Comparison of ENCODE assay signal across 19 cellular contexts in genomic region chrX:47186096-47186740, GRCh38. TPM values are rescaled to one million over a fixed set of nuclear protein-coding genes. Genes with fewer than 3 reads are reported as not detected.
DNase-seq lines count a peak whose midpoint lies in the region; ATAC-seq, FAIRE-seq and TF ChIP-seq lines count a peak whose summit lies in the region.
"Had no signal": no experiment of that assay in that cellular context is flagged by ENCODE, and none has a peak within 500 bp of the region (broad histone marks: within the 10 kb centered on the region; RNA-seq: fewer than 3 reads in every experiment).

No MANE protein-coding gene starts in this region.

- POLR2A ChIA-PET in MCF 10A (lab: Yijun Ruan, JAX) = no interaction called here
- POLR2A ChIA-PET in Panc1 (lab: Charles Lee) = no interaction called here

- H3K36me3 Mint-ChIP-seq in MCF 10A (ENCODE audit: insufficient read depth, unreplicated experiment) = peaks cover 37% of the 10 kb centered on the region

- DNase-seq in MCF 10A (ENCODE audit: unreplicated experiment) = no peak
- no peak for DNase-seq in breast epithelium (ENCODE audit: low spot score in 2 of 2)
- DNase-seq in Panc1 (ENCODE audit: low read depth, low spot score) = no peak
- peak; percentile 72 for DNase-seq in kidney
- DNase-seq in aorta = peak; percentile 29 to 58
- DNase-seq in cerebellum (ENCODE audit: low spot score) = no peak
- DNase-seq in T-helper 9 cell = no peak
- DNase-seq: CD4-positive, alpha-beta T cell; GOT3; NCI-H1105 treated with DMSO at 0.1 percent for 48 hours; NCI-H1694 treated with DMSO at 0.1 percent for 48 hours; NCI-H2107; NCI-H510A treated with DMSO at 0.1 percent for 48 hours; NCI-H774; OCI-M1; SJCRH30 had no signal

- no peak for FAIRE-seq in kidney (lab: Jason Lieb, UNC)
- FAIRE-seq: A204.1, D721Med had no signal

- H3K36me3 ChIP-seq in breast epithelium (no peaks in the 10 kb centered on the region), Panc1 (ENCODE audit: control insufficient read depth, insufficient read depth, low read length) (peaks cover 3% of the 10 kb centered on the region; the same call in 1 of the 2 replicates), kidney (ENCODE audit: control insufficient read depth in 1 of 2, insufficient read depth in 2 of 2, low read length in 2 of 2) (peaks cover 0 to 4% of the 10 kb centered on the region in 2 donors), aorta (ENCODE audit: control insufficient read depth in 1 of 2, insufficient read depth in 2 of 2, low read length in 1 of 2) (peaks cover 0 to 11% of the 10 kb centered on the region in 2 donors)
- H3K36me3 ChIP-seq: SJCRH30 had no signal

- H3K9me3 Mint-ChIP-seq in MCF 10A (ENCODE audit: unreplicated experiment) = no peaks in the 10 kb centered on the region
- H3K9me3 Mint-ChIP-seq: CD4-positive, alpha-beta T cell had no signal

- H3K27ac ChIP-seq in breast epithelium (no peak overlapping the region), Panc1 (ENCODE audit: low read length) (no peak overlapping the region), kidney (ENCODE audit: low read depth in 2 of 2, low read length in 2 of 2) (no peak overlapping the region), aorta (ENCODE audit: low read depth in 1 of 2, low read length in 2 of 2) (no peak overlapping the region)
- H3K27ac ChIP-seq: SJCRH30 had no signal

- H3K27me3 Mint-ChIP-seq in MCF 10A (ENCODE audit: insufficient read depth, unreplicated experiment) = peaks cover 58% of the 10 kb centered on the region
- H3K27me3 Mint-ChIP-seq: CD4-positive, alpha-beta T cell had no signal

- H3K4me3 ChIP-seq in breast epithelium (no peak overlapping the region), Panc1 (ENCODE audit: low read depth in 2 of 2, low read length in 2 of 2) (no peak overlapping the region), kidney (ENCODE audit: low read length in 2 of 2) (no peak overlapping the region), aorta (ENCODE audit: low read length in 2 of 2) (no peak overlapping the region)
- H3K4me3 ChIP-seq: SJCRH30 had no signal

- H3K9me3 ChIP-seq in breast epithelium (no peaks in the 10 kb centered on the region), Panc1 (ENCODE audit: control insufficient read depth, insufficient read depth, low read depth, low read length) (no peaks in the 10 kb centered on the region), kidney (ENCODE audit: control insufficient read depth in 1 of 2, low read length in 2 of 2) (no peaks in the 10 kb centered on the region), aorta (ENCODE audit: control insufficient read depth, low read length) (no peaks in the 10 kb centered on the region)
- H3K9me3 ChIP-seq: SJCRH30 had no signal

- in situ Hi-C loops in Panc1 (cut with HindIII; ENCODE audit: low pct_unique_long_range_greater_than_20kb, low sequenced_read_pairs) = no loop called here

- TF ChIP-seq POLR2A in breast epithelium (IDR thresholded peaks at IDR 0.05) = no peak

- TSS peak; percentile 74 for BruUV-seq in MCF 10A (replicated peaks; lab: Mats Ljungman, UMichigan)
- BruUV-seq in Panc1 (replicated peaks; lab: Mats Ljungman, UMichigan) = TSS peak; percentile 91

- WGBS in aorta, 2 donors = 83 to 85% methylated on average over 27 of the region's 27 CpGs

- H3K9ac ChIP-seq in kidney (ENCODE audit: low read length in 2 of 2) = no peak overlapping the region

- no peak overlapping the region for H3K27ac Mint-ChIP-seq in MCF 10A (ENCODE audit: low read depth, unreplicated experiment)
- H3K27ac Mint-ChIP-seq: CD4-positive, alpha-beta T cell had no signal

- CTCF ChIA-PET in MCF 10A (lab: Yijun Ruan, JAX) = no interaction called here
- CTCF ChIA-PET in Panc1 (lab: Charles Lee) = no interaction called here

- no peaks in the 10 kb centered on the region for H3K4me1 Mint-ChIP-seq in MCF 10A (ENCODE audit: insufficient read depth, unreplicated experiment)

- no peak for ATAC-seq in Panc1
- no peak for ATAC-seq in aorta (ENCODE audit: low FRiP score)
- ATAC-seq in HG03135 (IDR thresholded peaks at IDR 0.05; ENCODE audit: unreplicated experiment) = no peak

- intact Hi-C loops in MCF 10A (cut with micrococcal nuclease) (no loop called here), breast epithelium (cut with DNase I; ENCODE audit: low total_unique reads) (no loop called here), Panc1 (cut with micrococcal nuclease; ENCODE audit: unreplicated experiment) (no loop called here), kidney (cut with DNase I) (no loop called here), aorta (cut with DNase I) (no loop called here)

- H3K27me3 ChIP-seq in breast epithelium (peaks cover 0 to 70% of the 10 kb centered on the region in 2 donors), Panc1 (ENCODE audit: control insufficient read depth, insufficient read depth, low read length) (no peaks in the 10 kb centered on the region), aorta (ENCODE audit: control insufficient read depth in 1 of 2, insufficient read depth in 2 of 2, low read length in 1 of 2) (no peaks in the 10 kb centered on the region)
- H3K27me3 ChIP-seq: SJCRH30 had no signal

- no peak for TF ChIP-seq CTCF in MCF 10A (IDR thresholded peaks at IDR 0.05; ENCODE audit: unreplicated experiment)
- TF ChIP-seq CTCF in breast epithelium (IDR thresholded peaks at IDR 0.05) = no peak
- no peak for TF ChIP-seq CTCF in Panc1 (IDR thresholded peaks at IDR 0.05)
- TF ChIP-seq CTCF in kidney (IDR thresholded peaks at IDR 0.05; ENCODE audit: borderline replicate concordance, extremely low read depth, insufficient read depth) = no peak

- H3K4me3 Mint-ChIP-seq in MCF 10A (ENCODE audit: unreplicated experiment) = no peak overlapping the region
- H3K4me3 Mint-ChIP-seq: CD4-positive, alpha-beta T cell had no signal

- H3K4me1 ChIP-seq in breast epithelium (no peaks in the 10 kb centered on the region), Panc1 (ENCODE audit: control insufficient read depth, insufficient read depth, low read length) (no peaks in the 10 kb centered on the region), kidney (ENCODE audit: control insufficient read depth in 1 of 2, insufficient read depth in 1 of 2, low read depth in 1 of 2, low read length in 2 of 2) (no peaks in the 10 kb centered on the region), aorta (ENCODE audit: control insufficient read depth in 1 of 2, insufficient read depth in 2 of 2, low read length in 2 of 2) (no peaks in the 10 kb centered on the region)
- H3K4me1 ChIP-seq: SJCRH30 had no signal

RNA-seq across cellular contexts. Expression of gene UBA1, which starts 7.4 kb away (rescaled TPM):
- 248 and 293 TPM in 2 replicates for total RNA-seq in MCF 10A (2022)
- 100 to 1,000 TPM; 109 to 149 (median 141) TPM for total RNA-seq in breast epithelium
- total RNA-seq in Panc1 (2021; ENCODE audit: unreplicated experiment) = 302 TPM
- polyA plus RNA-seq in Panc1 (2012; ENCODE audit: insufficient read length) = 333 TPM
- 218 TPM for total RNA-seq in kidney
- polyA plus RNA-seq in kidney (ENCODE audit: insufficient read depth, low read depth, low replicate concordance) = 155 TPM
- total RNA-seq in aorta = 100 to 1,000 TPM; 160 to 167 TPM
- polyA plus RNA-seq in aorta = 100 to 1,000 TPM in 1 of 2 donors, 10 to 100 TPM in 1; 33.8 to 109 TPM
- 112 TPM for total RNA-seq in cerebellum

RNA-seq across cellular contexts. Expression of gene CDK16, which starts 32.3 kb away (rescaled TPM):
- 138 and 189 TPM in 2 replicates for total RNA-seq in MCF 10A (2022)
- 10 to 100 TPM; 65.9 to 80.2 (median 73.1) TPM for total RNA-seq in breast epithelium
- total RNA-seq in Panc1 (2021; ENCODE audit: unreplicated experiment) = 134 TPM
- polyA plus RNA-seq in Panc1 (2012; ENCODE audit: insufficient read length) = 135 TPM
- 96.1 TPM for total RNA-seq in kidney
- polyA plus RNA-seq in kidney (ENCODE audit: insufficient read depth, low read depth, low replicate concordance) = 89.1 TPM
- total RNA-seq in aorta = 10 to 100 TPM; 52.5 to 61.3 TPM
- 10 to 100 TPM; 14.0 to 45.5 TPM for polyA plus RNA-seq in aorta
- total RNA-seq in cerebellum = 57.0 TPM

RNA-seq across cellular contexts. Expression of gene RBM10, which starts 41.2 kb away (rescaled TPM):
- total RNA-seq in MCF 10A (2022) (63.3 and 69.5 TPM in 2 replicates), breast epithelium (10 to 100 TPM; 28.2 to 33.1 (median 31.0) TPM), Panc1 (2021; ENCODE audit: unreplicated experiment) (47.1 TPM), kidney (31.7 TPM), aorta (10 to 100 TPM; 23.0 to 25.7 TPM), cerebellum (31.8 TPM)
- polyA plus RNA-seq in Panc1 (2012; ENCODE audit: insufficient read length) = 58.6 TPM
- polyA plus RNA-seq in kidney (ENCODE audit: insufficient read depth, low read depth, low replicate concordance) (27.5 TPM), aorta (10 to 100 TPM in 1 of 2 donors, 1 to 10 TPM in 1; 8.4 to 46.8 TPM)

RNA-seq across cellular contexts. Expression of gene NDUFB11, which starts 41.7 kb away (rescaled TPM):
- 91.8 and 98.5 TPM in 2 replicates for total RNA-seq in MCF 10A (2022)
- total RNA-seq in breast epithelium = 10 to 100 TPM; 49.3 to 61.0 (median 54.4) TPM
- total RNA-seq in Panc1 (2021; ENCODE audit: unreplicated experiment) = 109 TPM
- 151 TPM for polyA plus RNA-seq in Panc1 (2012; ENCODE audit: insufficient read length)
- total RNA-seq in kidney = 70.7 TPM
- 215 TPM for polyA plus RNA-seq in kidney (ENCODE audit: insufficient read depth, low read depth, low replicate concordance)
- total RNA-seq in aorta = 10 to 100 TPM; 33.7 to 40.3 TPM
- polyA plus RNA-seq in aorta = 10 to 100 TPM; 65.7 to 69.5 TPM
- total RNA-seq in cerebellum = 37.2 TPM

RNA-seq across cellular contexts. Expression of gene USP11, which starts 46.6 kb away (rescaled TPM):
- 19.9 and 20.3 TPM in 2 replicates for total RNA-seq in MCF 10A (2022)
- 10 to 100 TPM; 21.3 to 42.0 (median 29.4) TPM for total RNA-seq in breast epithelium
- total RNA-seq in Panc1 (2021; ENCODE audit: unreplicated experiment) = 82.4 TPM
- 105 TPM for polyA plus RNA-seq in Panc1 (2012; ENCODE audit: insufficient read length)
- total RNA-seq in kidney = 91.6 TPM
- polyA plus RNA-seq in kidney (ENCODE audit: insufficient read depth, low read depth, low replicate concordance) = 30.9 TPM
- total RNA-seq in aorta = 10 to 100 TPM; 68.9 to 90.3 TPM
- 10 to 100 TPM; 15.3 to 79.0 TPM for polyA plus RNA-seq in aorta
- 81.1 TPM for total RNA-seq in cerebellum

Comparison
In these comparisons a context has a peak if more than half of its experiments do, and no peak if none do; other contexts are left out.
1. DNase-seq: peak in kidney (single experiment) and aorta (2 of 2); none in MCF 10A (single experiment), breast epithelium (0 of 2), Panc1 (single experiment), cerebellum (single experiment) and T-helper 9 cell (single experiment).